Comparison of ENCODE assay signal across 19 cellular contexts in genomic region chr16:69111216-69111615, GRCh38.
"Had no signal": no experiment of that assay in that cellular context is flagged by ENCODE, and none has a peak within 500 bp of the region (broad histone marks: within the 10 kb centered on the region; RNA-seq: fewer than 3 reads in every experiment).

No MANE protein-coding gene starts in this region.

- H3K36me3 ChIP-seq: neural progenitor cell had no signal

- H3K9me3 ChIP-seq: psoas muscle, sigmoid colon, thoracic aorta, transverse colon, vagina had no signal

- H3K27ac ChIP-seq: neural progenitor cell, psoas muscle, sigmoid colon, thoracic aorta, transverse colon, vagina had no signal

- H3K36me3 Mint-ChIP-seq: natural killer cell had no signal

- H3K4me2 ChIP-seq: neural progenitor cell had no signal

- H3K4me3 Mint-ChIP-seq: effector memory CD8-positive, alpha-beta T cell; memory B cell; natural killer cell; neural progenitor cell; stimulated activated naive B cell treated with anti-CD40 and anti-IgM and Interleukin-4, amounts not matched to agents 10 μg/mL and 1 μg/mL and 100 μg/mL, for 72 hours; stimulated activated naive CD8-positive, alpha-beta T cell treated with anti-CD3 and anti-CD28 coated beads, Interleukin-15, Interleukin-2, amounts not matched to agents 100 ng/mL and 50 ng/mL, for 24 hours had no signal

- H3K4me3 ChIP-seq: lung, neural progenitor cell, psoas muscle, sigmoid colon, thoracic aorta, transverse colon, vagina had no signal

- ATAC-seq: effector memory CD8-positive, alpha-beta T cell; left lobe of liver; natural killer cell; psoas muscle; right cardiac atrium; stimulated activated naive B cell treated with anti-CD40 and anti-IgM and Interleukin-4, amounts not matched to agents 10 μg/mL and 1 μg/mL and 100 μg/mL, for 72 hours had no signal

- FAIRE-seq: frontal cortex, kidney had no signal

- H3K27ac Mint-ChIP-seq: effector memory CD8-positive, alpha-beta T cell; memory B cell; natural killer cell; neural progenitor cell; stimulated activated naive B cell treated with anti-CD40 and anti-IgM and Interleukin-4, amounts not matched to agents 10 μg/mL and 1 μg/mL and 100 μg/mL, for 72 hours; stimulated activated naive CD8-positive, alpha-beta T cell treated with anti-CD3 and anti-CD28 coated beads, Interleukin-15, Interleukin-2, amounts not matched to agents 100 ng/mL and 50 ng/mL, for 24 hours had no signal

- H3K27me3 ChIP-seq: vagina had no signal

- DNase-seq: cortex of kidney; effector memory CD8-positive, alpha-beta T cell; kidney; natural killer cell; nucleus accumbens; psoas muscle; right cardiac atrium; sigmoid colon; stimulated activated CD4-positive, alpha-beta T cell treated with anti-CD3 and anti-CD28 coated beads, Interleukin-2, amount 100 ng/mL, for 48 hours; stimulated activated naive B cell treated with anti-CD40 and anti-IgM and Interleukin-4, amounts not matched to agents 10 μg/mL and 1 μg/mL and 100 μg/mL, for 72 hours; transverse colon had no signal

- H3K9me3 Mint-ChIP-seq: effector memory CD8-positive, alpha-beta T cell; memory B cell; natural killer cell; neural progenitor cell; stimulated activated naive B cell treated with anti-CD40 and anti-IgM and Interleukin-4, amounts not matched to agents 10 μg/mL and 1 μg/mL and 100 μg/mL, for 72 hours; stimulated activated naive CD8-positive, alpha-beta T cell treated with anti-CD3 and anti-CD28 coated beads, Interleukin-15, Interleukin-2, amounts not matched to agents 100 ng/mL and 50 ng/mL, for 24 hours had no signal

- H3K9ac ChIP-seq: neural progenitor cell had no signal

- H2AFZ ChIP-seq: neural progenitor cell had no signal
